ENCODE assay signal across 1 cellular context in genomic region chr2:171416009-171416926, GRCh38.
A peak's percentile ranks its signal among the peaks of the same experiment; 100 is the strongest.
TF ChIP-seq lines count a peak whose summit lies in the region.

No MANE protein-coding gene starts in this region.

TF ChIP-seq in HepG2, 621 proteins besides CTCF, POLR2A, EP300 and RAD21 (continued from another document):
- TF ChIP-seq KLF13 (CRISPR knock-in tag; IDR thresholded peaks at IDR 0.05) (no peak), ZNF232 (CRISPR knock-in tag; IDR thresholded peaks at IDR 0.05; ENCODE audit: borderline replicate concordance) (no peak), GPN1 (CRISPR knock-in tag; IDR thresholded peaks at IDR 0.05; ENCODE audit: borderline replicate concordance) (no peak), HMG20B (CRISPR knock-in tag; conservative IDR thresholded peaks at IDR 0.05) (no peak), IRF2 (CRISPR knock-in tag; IDR thresholded peaks at IDR 0.05) (peak; percentile 76; the same call in 1 of the 2 replicates), ETV6 (CRISPR knock-in tag; conservative IDR thresholded peaks at IDR 0.05) (no peak), FOXO1 (CRISPR knock-in tag; IDR thresholded peaks at IDR 0.05) (0 out of 2 replicates have a peak, but pooled peaks have one; percentile 32), XRCC5 (optimal IDR thresholded peaks at IDR 0.05; ENCODE audit: low read length) (peak; percentile 81), GATAD1 (CRISPR knock-in tag; IDR thresholded peaks at IDR 0.05) (peak; percentile 36; the same call in 1 of the 2 replicates), FLYWCH1 (CRISPR knock-in tag; IDR thresholded peaks at IDR 0.05) (no peak), THYN1 (CRISPR knock-in tag; IDR thresholded peaks at IDR 0.05; ENCODE audit: borderline replicate concordance, low read depth) (0 out of 2 replicates have a peak, but pooled peaks have one; percentile 21), ZNF205 (CRISPR knock-in tag; IDR thresholded peaks at IDR 0.05) (0 out of 2 replicates have a peak, but pooled peaks have one; percentile 25), ZNF644 (CRISPR knock-in tag; IDR thresholded peaks at IDR 0.05; ENCODE audit: low read depth) (0 out of 2 replicates have a peak, but pooled peaks have one; percentile 17), KMT2A (CRISPR knock-in tag; IDR thresholded peaks at IDR 0.05) (peak; percentile 59; the same call in 1 of the 2 replicates), ZC3H13 (CRISPR knock-in tag; IDR thresholded peaks at IDR 0.05) (no peak), FOXK1 (CRISPR knock-in tag; IDR thresholded peaks at IDR 0.05; ENCODE audit: borderline replicate concordance, low read depth) (peak; percentile 27; the same call in 1 of the 2 replicates), ZNF335 (CRISPR knock-in tag; IDR thresholded peaks at IDR 0.05) (0 out of 2 replicates have a peak, but pooled peaks have one; percentile 25), LCORL (IDR thresholded peaks at IDR 0.05) (no peak), LCORL (CRISPR knock-in tag; IDR thresholded peaks at IDR 0.05) (peak; percentile 31; the same call in 1 of the 2 replicates), ONECUT2 (CRISPR knock-in tag; IDR thresholded peaks at IDR 0.05) (no peak), POGZ (CRISPR knock-in tag; IDR thresholded peaks at IDR 0.05) (peak; percentile 59; the same call in 1 of the 2 replicates)
- TF ChIP-seq, protein P1, sequence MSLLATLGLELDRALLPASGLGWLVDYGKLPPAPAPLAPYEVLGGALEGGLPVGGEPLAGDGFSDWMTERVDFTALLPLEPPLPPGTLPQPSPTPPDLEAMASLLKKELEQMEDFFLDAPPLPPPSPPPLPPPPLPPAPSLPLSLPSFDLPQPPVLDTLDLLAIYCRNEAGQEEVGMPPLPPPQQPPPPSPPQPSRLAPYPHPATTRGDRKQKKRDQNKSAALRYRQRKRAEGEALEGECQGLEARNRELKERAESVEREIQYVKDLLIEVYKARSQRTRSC (CRISPR knock-in tag; IDR thresholded peaks at IDR 0.05; ENCODE audit: low read depth), result no peak
- TF ChIP-seq, protein P2, sequence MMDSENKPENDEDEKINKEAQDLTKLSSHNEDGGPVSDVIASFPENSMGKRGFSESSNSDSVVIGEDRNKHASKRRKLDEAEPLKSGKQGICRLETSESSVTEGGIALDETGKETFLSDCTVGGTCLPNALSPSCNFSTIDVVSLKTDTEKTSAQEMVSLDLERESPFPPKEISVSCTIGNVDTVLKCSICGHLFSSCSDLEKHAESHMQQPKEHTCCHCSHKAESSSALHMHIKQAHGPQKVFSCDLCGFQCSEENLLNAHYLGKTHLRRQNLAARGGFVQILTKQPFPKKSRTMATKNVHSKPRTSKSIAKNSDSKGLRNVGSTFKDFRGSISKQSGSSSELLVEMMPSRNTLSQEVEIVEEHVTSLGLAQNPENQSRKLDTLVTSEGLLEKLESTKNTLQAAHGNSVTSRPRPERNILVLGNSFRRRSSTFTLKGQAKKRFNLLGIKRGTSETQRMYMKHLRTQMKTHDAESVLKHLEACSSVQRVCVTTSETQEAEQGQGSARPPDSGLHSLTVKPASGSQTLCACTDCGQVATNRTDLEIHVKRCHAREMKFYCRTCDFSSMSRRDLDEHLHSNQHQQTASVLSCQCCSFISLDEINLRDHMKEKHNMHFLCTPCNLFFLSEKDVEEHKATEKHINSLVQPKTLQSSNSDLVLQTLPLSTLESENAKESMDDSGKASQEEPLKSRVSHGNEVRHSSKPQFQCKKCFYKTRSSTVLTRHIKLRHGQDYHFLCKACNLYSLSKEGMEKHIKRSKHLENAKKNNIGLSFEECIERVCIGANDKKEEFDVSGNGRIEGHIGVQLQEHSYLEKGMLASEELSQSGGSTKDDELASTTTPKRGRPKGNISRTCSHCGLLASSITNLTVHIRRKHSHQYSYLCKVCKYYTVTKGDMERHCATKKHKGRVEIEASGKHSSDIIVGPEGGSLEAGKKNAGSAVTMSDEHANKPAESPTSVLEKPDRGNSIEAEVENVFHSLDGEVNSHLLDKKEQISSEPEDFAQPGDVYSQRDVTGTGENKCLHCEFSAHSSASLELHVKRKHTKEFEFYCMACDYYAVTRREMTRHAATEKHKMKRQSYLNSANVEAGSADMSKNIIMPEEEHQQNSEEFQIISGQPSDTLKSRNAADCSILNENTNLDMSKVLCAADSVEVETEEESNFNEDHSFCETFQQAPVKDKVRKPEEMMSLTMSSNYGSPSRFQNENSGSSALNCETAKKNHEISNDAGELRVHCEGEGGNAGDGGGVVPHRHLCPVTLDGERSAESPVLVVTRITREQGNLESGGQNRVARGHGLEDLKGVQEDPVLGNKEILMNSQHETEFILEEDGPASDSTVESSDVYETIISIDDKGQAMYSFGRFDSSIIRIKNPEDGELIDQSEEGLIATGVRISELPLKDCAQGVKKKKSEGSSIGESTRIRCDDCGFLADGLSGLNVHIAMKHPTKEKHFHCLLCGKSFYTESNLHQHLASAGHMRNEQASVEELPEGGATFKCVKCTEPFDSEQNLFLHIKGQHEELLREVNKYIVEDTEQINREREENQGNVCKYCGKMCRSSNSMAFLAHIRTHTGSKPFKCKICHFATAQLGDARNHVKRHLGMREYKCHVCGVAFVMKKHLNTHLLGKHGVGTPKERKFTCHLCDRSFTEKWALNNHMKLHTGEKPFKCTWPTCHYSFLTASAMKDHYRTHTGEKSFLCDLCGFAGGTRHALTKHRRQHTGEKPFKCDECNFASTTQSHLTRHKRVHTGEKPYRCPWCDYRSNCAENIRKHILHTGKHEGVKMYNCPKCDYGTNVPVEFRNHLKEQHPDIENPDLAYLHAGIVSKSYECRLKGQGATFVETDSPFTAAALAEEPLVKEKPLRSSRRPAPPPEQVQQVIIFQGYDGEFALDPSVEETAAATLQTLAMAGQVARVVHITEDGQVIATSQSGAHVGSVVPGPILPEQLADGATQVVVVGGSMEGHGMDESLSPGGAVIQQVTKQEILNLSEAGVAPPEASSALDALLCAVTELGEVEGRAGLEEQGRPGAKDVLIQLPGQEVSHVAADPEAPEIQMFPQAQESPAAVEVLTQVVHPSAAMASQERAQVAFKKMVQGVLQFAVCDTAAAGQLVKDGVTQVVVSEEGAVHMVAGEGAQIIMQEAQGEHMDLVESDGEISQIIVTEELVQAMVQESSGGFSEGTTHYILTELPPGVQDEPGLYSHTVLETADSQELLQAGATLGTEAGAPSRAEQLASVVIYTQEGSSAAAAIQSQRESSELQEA (CRISPR knock-in tag; IDR thresholded peaks at IDR 0.05; ENCODE audit: not compliant biosample characterization), result no peak
